ENCODE assay signal across 1 cellular context in the genomic region with DNA sequence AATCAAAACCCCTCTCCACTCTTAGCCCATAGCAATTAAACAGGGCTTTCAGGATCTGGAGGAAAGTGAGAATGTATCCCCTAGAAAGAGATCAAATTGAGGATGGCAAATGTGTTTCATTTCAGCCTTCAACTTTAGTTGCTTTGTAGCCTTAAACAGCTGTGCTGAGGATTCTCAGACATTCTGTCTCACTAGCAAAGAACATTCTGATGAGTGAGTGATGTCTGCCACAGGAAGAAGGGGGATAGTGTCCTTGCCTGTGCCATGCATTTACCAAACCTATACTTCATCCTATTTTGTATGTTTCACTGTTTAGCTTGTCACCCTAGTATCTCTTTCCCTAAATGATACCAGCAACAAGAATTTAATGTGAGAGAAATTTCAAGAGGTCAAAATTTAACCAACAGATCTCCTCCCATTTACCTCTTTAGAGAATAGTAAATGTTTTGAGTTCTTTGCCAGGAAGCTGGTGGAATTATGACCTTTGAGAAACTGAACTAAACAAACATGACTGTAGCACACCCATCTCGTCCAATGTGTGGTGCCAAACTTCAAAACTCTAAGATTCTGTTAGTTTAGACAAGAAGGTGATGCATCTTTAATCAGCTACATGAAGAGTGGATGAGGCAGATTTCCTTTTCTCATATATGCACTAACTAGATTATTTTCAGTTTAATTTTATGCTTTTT.
TF ChIP-seq lines count a peak whose summit lies in the region.

No MANE protein-coding gene starts in this region.

TF ChIP-seq in IMR-90, 13 proteins besides CTCF, POLR2A, EP300 and RAD21 (continued from another document):
- TF ChIP-seq USF2 (IDR thresholded peaks at IDR 0.05; ENCODE audit: low read depth, low read length) (no peak), CHD1 (IDR thresholded peaks at IDR 0.05; ENCODE audit: low read depth, low read length) (no peak), MAZ (IDR thresholded peaks at IDR 0.05; ENCODE audit: borderline replicate concordance, low read depth, low read length) (no peak), RCOR1 (IDR thresholded peaks at IDR 0.05; ENCODE audit: insufficient replicate concordance, low read length) (no peak), MAFK (IDR thresholded peaks at IDR 0.05; ENCODE audit: low read depth, low read length) (no peak), SMC3 (IDR thresholded peaks at IDR 0.05; ENCODE audit: low read depth, low read length) (no peak), CEBPB (IDR thresholded peaks at IDR 0.05; ENCODE audit: low read depth, low read length) (no peak), BHLHE40 (IDR thresholded peaks at IDR 0.05; ENCODE audit: low read depth, low read length) (no peak), FOS (IDR thresholded peaks at IDR 0.05; ENCODE audit: low read depth, low read length) (no peak), NFE2L2 (IDR thresholded peaks at IDR 0.05; ENCODE audit: low read depth, low read length) (no peak), RFX5 (IDR thresholded peaks at IDR 0.05; ENCODE audit: low read depth, low read length) (no peak)
- TF ChIP-seq, protein P1, sequence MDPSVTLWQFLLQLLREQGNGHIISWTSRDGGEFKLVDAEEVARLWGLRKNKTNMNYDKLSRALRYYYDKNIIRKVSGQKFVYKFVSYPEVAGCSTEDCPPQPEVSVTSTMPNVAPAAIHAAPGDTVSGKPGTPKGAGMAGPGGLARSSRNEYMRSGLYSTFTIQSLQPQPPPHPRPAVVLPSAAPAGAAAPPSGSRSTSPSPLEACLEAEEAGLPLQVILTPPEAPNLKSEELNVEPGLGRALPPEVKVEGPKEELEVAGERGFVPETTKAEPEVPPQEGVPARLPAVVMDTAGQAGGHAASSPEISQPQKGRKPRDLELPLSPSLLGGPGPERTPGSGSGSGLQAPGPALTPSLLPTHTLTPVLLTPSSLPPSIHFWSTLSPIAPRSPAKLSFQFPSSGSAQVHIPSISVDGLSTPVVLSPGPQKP (IDR thresholded peaks at IDR 0.05; ENCODE audit: borderline replicate concordance, low read depth, low read length), result no peak
